ENCODE assay signal across 1 cellular context in the genomic region with DNA sequence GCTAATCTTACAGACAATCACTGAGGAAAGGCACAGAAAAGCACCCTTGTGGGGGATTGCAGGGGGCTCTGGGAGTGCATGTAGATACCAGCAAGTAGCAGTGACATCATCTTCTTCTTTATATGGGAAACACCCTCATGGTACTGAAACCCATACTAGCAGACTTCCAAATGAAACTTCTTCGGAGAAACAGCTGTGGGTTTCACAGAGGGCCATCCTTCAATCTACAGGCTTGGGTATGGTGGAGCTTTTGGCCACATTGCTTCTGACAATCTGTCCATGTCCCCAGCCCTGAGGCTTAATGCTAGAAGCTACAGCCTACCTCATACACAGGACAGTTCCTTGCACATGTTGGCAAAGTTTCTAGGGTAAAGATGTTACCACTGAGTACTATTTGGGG.
A peak's percentile ranks its signal among the peaks of the same experiment; 100 is the strongest.
TF ChIP-seq lines count a peak whose summit lies in the region.

No MANE protein-coding gene starts in this region.

TF ChIP-seq in GM23338, 12 proteins besides CTCF, POLR2A, EP300 and RAD21:
- TF ChIP-seq ZNF462 (CRISPR knock-in tag; IDR thresholded peaks at IDR 0.05) (0 out of 2 replicates have a peak, but pooled peaks have one; percentile 2), ZNF331 (CRISPR knock-in tag; IDR thresholded peaks at IDR 0.05; ENCODE audit: low read depth) (no peak)
TF ChIP-seq in GM23338: peak in this region for 1.
